1 cellular context compared by ENCODE assay signal in genomic region chr15:74396146-74396438, GRCh38.
TF ChIP-seq lines count a peak whose summit lies in the region.

No MANE protein-coding gene starts in this region.

TF ChIP-seq in HCT116, 20 proteins besides CTCF, POLR2A, EP300 and RAD21:
- TF ChIP-seq ELF1 (IDR thresholded peaks at IDR 0.05; ENCODE audit: borderline replicate concordance, low read depth) = no peak
- TF ChIP-seq ZFX (IDR thresholded peaks at IDR 0.05) = 0 out of 2 replicates have a peak, but pooled peaks have one; percentile 9
TF ChIP-seq in HCT116: peak in this region for 1.
